ENCODE assay signal across 1 cellular context in the genomic region with DNA sequence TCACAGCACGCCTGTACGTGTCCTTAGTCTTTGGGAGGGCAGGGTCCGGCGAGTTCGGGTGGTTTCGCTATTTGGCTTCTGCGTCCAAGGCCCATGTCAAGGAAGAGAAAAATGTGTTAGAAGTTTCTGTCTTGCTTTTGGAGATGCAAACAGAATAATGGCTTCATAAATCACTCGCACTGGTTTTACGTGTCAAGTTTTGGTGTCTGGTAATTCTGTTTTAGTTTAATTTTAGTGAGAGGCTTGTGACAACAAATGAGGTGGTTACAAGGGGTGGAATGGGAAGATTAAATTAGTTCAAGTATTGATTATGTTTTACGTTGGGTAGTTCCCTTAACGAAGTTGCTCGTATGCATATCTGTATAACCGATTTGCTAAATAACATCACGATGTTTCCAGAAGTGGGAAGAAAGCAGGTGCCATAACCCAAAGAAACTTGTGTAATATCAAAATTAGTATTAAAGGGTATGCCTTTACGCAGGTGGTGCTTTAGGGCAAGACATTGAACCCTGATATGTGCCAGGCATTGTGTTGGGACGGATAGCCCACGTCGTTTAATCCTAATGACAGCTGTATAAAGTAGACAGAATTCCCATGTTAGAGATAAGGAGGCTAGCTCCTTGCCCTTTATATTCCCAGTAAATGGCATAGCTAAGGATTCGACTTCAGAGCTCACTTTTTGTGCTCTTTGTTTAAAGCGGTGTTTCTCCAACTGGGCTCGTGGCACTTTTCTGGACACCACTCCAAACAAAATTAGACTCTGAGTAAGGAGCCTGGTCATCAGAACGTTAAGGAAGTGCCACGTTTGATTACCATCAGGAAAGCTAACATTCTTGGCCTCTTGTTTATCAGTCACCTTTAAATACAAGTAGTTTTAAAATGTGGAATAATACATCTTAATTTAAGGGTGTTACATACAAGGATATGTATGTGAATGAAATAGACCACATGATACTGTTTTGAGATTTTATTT.
TF ChIP-seq lines count a peak whose summit lies in the region.

No MANE protein-coding gene starts in this region.

TF ChIP-seq in GM23338, 12 proteins besides CTCF, POLR2A, EP300 and RAD21 (continued from another document):
- TF ChIP-seq, protein P1, sequence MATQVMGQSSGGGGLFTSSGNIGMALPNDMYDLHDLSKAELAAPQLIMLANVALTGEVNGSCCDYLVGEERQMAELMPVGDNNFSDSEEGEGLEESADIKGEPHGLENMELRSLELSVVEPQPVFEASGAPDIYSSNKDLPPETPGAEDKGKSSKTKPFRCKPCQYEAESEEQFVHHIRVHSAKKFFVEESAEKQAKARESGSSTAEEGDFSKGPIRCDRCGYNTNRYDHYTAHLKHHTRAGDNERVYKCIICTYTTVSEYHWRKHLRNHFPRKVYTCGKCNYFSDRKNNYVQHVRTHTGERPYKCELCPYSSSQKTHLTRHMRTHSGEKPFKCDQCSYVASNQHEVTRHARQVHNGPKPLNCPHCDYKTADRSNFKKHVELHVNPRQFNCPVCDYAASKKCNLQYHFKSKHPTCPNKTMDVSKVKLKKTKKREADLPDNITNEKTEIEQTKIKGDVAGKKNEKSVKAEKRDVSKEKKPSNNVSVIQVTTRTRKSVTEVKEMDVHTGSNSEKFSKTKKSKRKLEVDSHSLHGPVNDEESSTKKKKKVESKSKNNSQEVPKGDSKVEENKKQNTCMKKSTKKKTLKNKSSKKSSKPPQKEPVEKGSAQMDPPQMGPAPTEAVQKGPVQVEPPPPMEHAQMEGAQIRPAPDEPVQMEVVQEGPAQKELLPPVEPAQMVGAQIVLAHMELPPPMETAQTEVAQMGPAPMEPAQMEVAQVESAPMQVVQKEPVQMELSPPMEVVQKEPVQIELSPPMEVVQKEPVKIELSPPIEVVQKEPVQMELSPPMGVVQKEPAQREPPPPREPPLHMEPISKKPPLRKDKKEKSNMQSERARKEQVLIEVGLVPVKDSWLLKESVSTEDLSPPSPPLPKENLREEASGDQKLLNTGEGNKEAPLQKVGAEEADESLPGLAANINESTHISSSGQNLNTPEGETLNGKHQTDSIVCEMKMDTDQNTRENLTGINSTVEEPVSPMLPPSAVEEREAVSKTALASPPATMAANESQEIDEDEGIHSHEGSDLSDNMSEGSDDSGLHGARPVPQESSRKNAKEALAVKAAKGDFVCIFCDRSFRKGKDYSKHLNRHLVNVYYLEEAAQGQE (IDR thresholded peaks at IDR 0.05; ENCODE audit: unreplicated experiment) = no peak
- no peak for TF ChIP-seq ZNF331 (CRISPR knock-in tag; IDR thresholded peaks at IDR 0.05; ENCODE audit: low read depth)
